ENCODE assay signal across 10 cellular contexts in genomic region chr14:75022655-75023054, GRCh38. TPM values are rescaled to one million over a fixed set of nuclear protein-coding genes. Genes with fewer than 3 reads are reported as not detected.
A peak's percentile ranks its signal among the peaks of the same experiment; 100 is the strongest.
DNase-seq lines count a peak whose midpoint lies in the region; ATAC-seq, FAIRE-seq and TF ChIP-seq lines count a peak whose summit lies in the region.
"Had no signal": no experiment of that assay in that cellular context is flagged by ENCODE, and none has a peak within 500 bp of the region (broad histone marks: within the 10 kb centered on the region; RNA-seq: fewer than 3 reads in every experiment).

No MANE protein-coding gene starts in this region.

- H3K27me3 ChIP-seq in MM.1S (replicated peaks; ENCODE audit: insufficient read depth, low read length) = no peaks in the 10 kb centered on the region
- no peaks in the 10 kb centered on the region for H3K27me3 ChIP-seq in small intestine (ENCODE audit: control insufficient read depth in 2 of 2, insufficient read depth in 2 of 2, low read length in 2 of 2)
- H3K27me3 ChIP-seq: esophagus squamous epithelium had no signal

- TF ChIP-seq CTCF in MM.1S (IDR thresholded peaks at IDR 0.05; ENCODE audit: low read length) = 0 out of 2 replicates have a peak, but pooled peaks have one; percentile 7
- TF ChIP-seq CTCF in nephron (IDR thresholded peaks at IDR 0.05; ENCODE audit: unreplicated experiment in 3 of 3) = peak; percentile 36 to 43 (median 39)

- no peak overlapping the region for H3K9ac ChIP-seq in MM.1S (ENCODE audit: low read length)

- no peak for FAIRE-seq in small intestine (lab: Jason Lieb, UNC)

- DNase-seq in DMS79 treated with DMSO at 0.1 percent for 48 hours (lab: John Stamatoyannopoulos, UW) = peak; percentile 11
- DNase-seq in DMS79 (lab: John Stamatoyannopoulos, UW) = no peak
- no peak for DNase-seq in MM.1S
- peak; percentile 52 for DNase-seq in dermis blood vessel endothelial cell
- DNase-seq in small intestine = no peak
- DNase-seq: activated B cell treated with CpG ODN at 0.5 μM for 24 hours, esophagus squamous epithelium had no signal

- H3K4me1 Mint-ChIP-seq in nephron = no peaks in the 10 kb centered on the region
- H3K4me1 Mint-ChIP-seq: activated B cell treated with CpG ODN at 0.5 μM for 24 hours had no signal

- H2AFZ ChIP-seq in MM.1S (ENCODE audit: low read length) = no peak overlapping the region

- H3K4me1 ChIP-seq in MM.1S (ENCODE audit: low read length) (no peaks in the 10 kb centered on the region), small intestine (ENCODE audit: control insufficient read depth in 2 of 2, insufficient read depth in 1 of 2, low read depth in 1 of 2, low read length in 1 of 2) (peaks cover 0 to 2% of the 10 kb centered on the region in 2 donors)

- H3K27ac ChIP-seq in MM.1S (ENCODE audit: low read length) = no peak overlapping the region
- no peak overlapping the region for H3K27ac ChIP-seq in small intestine (ENCODE audit: low read depth in 1 of 2, low read length in 1 of 2)

- no peaks in the 10 kb centered on the region for H3K9me3 Mint-ChIP-seq in nephron
- H3K9me3 Mint-ChIP-seq: activated B cell treated with CpG ODN at 0.5 μM for 24 hours had no signal

- H3K36me3 ChIP-seq in MM.1S (replicated peaks; ENCODE audit: insufficient read depth, low read length) (no peaks in the 10 kb centered on the region), small intestine (ENCODE audit: control insufficient read depth in 2 of 2, insufficient read depth in 2 of 2, low read length in 2 of 2) (peaks cover 3 to 4% of the 10 kb centered on the region in 2 donors)

- no peaks in the 10 kb centered on the region for H3K9me3 ChIP-seq in MM.1S (replicated peaks; ENCODE audit: insufficient read depth, low read length)
- no peaks in the 10 kb centered on the region for H3K9me3 ChIP-seq in small intestine (ENCODE audit: control insufficient read depth, low read depth)
- H3K9me3 ChIP-seq: esophagus squamous epithelium had no signal

- H3K4me3 ChIP-seq in MM.1S (ENCODE audit: low read length) (no peak overlapping the region), small intestine (ENCODE audit: low read depth in 1 of 2, low read length in 2 of 2) (no peak overlapping the region)
- H3K4me3 ChIP-seq: esophagus squamous epithelium had no signal

- no peak overlapping the region for H3K4me3 Mint-ChIP-seq in nephron
- H3K4me3 Mint-ChIP-seq: activated B cell treated with CpG ODN at 0.5 μM for 24 hours had no signal

- WGBS in small intestine, 3 donors = 77 to 88% (median 79%) methylated on average over 8 of the region's 8 CpGs

- no peaks in the 10 kb centered on the region for H4K20me1 ChIP-seq in MM.1S (ENCODE audit: insufficient read depth, low read length)

- peak overlapping the region in 1 of 3 experiments; percentile 85 for H3K27ac Mint-ChIP-seq in nephron
- H3K27ac Mint-ChIP-seq: activated B cell treated with CpG ODN at 0.5 μM for 24 hours had no signal

- ATAC-seq in GM19035 (IDR thresholded peaks at IDR 0.05; ENCODE audit: unreplicated experiment) = no peak
- no peak for ATAC-seq in GM21381 (IDR thresholded peaks at IDR 0.05; ENCODE audit: unreplicated experiment)

- H3K4me2 ChIP-seq in MM.1S (ENCODE audit: low read depth, low read length) = no peak overlapping the region

- H3K79me2 ChIP-seq in MM.1S (ENCODE audit: low read length) = no peaks in the 10 kb centered on the region

- H3K9me2 ChIP-seq in MM.1S (replicated peaks; ENCODE audit: insufficient read depth, low read length) = no peaks in the 10 kb centered on the region

- H3F3A ChIP-seq in MM.1S (ENCODE audit: insufficient read depth, low read length) = no peaks in the 10 kb centered on the region

- peaks cover 42% of the 10 kb centered on the region for H3K36me3 Mint-ChIP-seq in nephron (ENCODE audit: low read depth)

- H3K27me3 Mint-ChIP-seq in nephron (ENCODE audit: low read depth) = no peaks in the 10 kb centered on the region
- H3K27me3 Mint-ChIP-seq: activated B cell treated with CpG ODN at 0.5 μM for 24 hours had no signal

RNA-seq across cellular contexts. Expression of gene EIF2B2, which starts 19.9 kb away (rescaled TPM):
- 85.6 and 134 TPM in 2 replicates for total RNA-seq in dermis blood vessel endothelial cell
- polyA plus RNA-seq in small intestine = 10 to 100 TPM; 41.8 to 50.8 (median 47.8) TPM

RNA-seq across cellular contexts. Expression of gene MLH3, which starts 28.6 kb away (rescaled TPM):
- 17.7 and 18.7 TPM in 2 replicates for total RNA-seq in dermis blood vessel endothelial cell
- polyA plus RNA-seq in small intestine = 10 to 100 TPM; 13.9 to 21.2 (median 14.1) TPM

RNA-seq across cellular contexts. Expression of gene ACYP1, which starts 41.2 kb away (rescaled TPM):
- 6.6 and 9.4 TPM in 2 replicates for total RNA-seq in dermis blood vessel endothelial cell
- polyA plus RNA-seq in small intestine = 10 to 100 TPM; 15.9 to 26.2 (median 19.0) TPM

RNA-seq across cellular contexts. Expression of gene ZC2HC1C, which starts 46.8 kb away (rescaled TPM):
- 0.34 and 0.84 TPM in 2 replicates for total RNA-seq in dermis blood vessel endothelial cell
- polyA plus RNA-seq in small intestine = 10 to 100 TPM in 1 of 3 donors, 1 to 10 TPM in 2; 3.5 to 15.9 (median 8.6) TPM

Comparison
In these comparisons a context has a peak if more than half of its experiments do, and no peak if none do; other contexts are left out.
1. DNase-seq: peak in DMS79 treated with DMSO at 0.1 percent for 48 hours (single experiment) and dermis blood vessel endothelial cell (single experiment); none in DMS79 (single experiment), MM.1S (single experiment) and small intestine (single experiment).